31 cellular contexts compared by ENCODE assay signal in the genomic region with DNA sequence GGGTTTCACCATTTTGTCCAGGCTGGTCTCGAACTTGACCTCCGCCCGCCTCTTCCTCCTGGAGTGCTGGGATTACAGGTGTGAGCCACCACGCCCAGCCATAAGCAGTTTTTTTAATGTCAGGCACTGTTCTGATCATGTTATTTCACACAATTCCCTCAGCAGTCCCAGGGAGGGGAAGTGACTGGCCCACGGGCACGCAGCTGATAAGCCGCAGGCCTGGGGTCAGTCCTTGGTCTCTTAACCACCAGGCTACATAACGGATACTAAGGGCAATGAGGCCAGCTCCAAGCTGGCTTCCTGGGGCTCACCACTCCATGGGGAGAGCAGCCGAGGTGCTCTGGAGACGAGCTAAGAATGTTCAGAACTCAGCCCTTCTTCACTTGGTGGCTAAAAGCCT. TPM values are rescaled to one million over a fixed set of nuclear protein-coding genes. Genes with fewer than 3 reads are reported as not detected.
"Had no signal": no experiment of that assay in that cellular context is flagged by ENCODE, and none has a peak within 500 bp of the region (broad histone marks: within the 10 kb centered on the region; RNA-seq: fewer than 3 reads in every experiment).

No MANE protein-coding gene starts in this region.

- H3K4me3 ChIP-seq: lower lobe of right lung, right atrium auricular region, right lobe of liver, smooth muscle cell, thoracic aorta, tibial artery, upper lobe of right lung had no signal

- DNase-seq: hippocampal formation; kidney glomerular epithelial cell; left cardiac atrium; lower lobe of right lung; mammary epithelial cell; mesenchymal stem cell; naive thymus-derived CD8-positive, alpha-beta T cell; occipital lobe; right lobe of liver; stimulated activated CD4-positive, alpha-beta T cell treated with anti-CD3 and anti-CD28 coated beads, Interleukin-1b, Interleukin-23, amount 100 ng/mL, for 48 hours; stimulated activated CD4-positive, alpha-beta T cell treated with anti-CD3 and anti-CD28 coated beads, Interleukin-2, amount 100 ng/mL, for 48 hours; stimulated activated CD4-positive, alpha-beta T cell treated with anti-CD3 and anti-CD28 coated beads, Interleukin-4, amount 100 ng/mL, for 4 hours; stimulated activated CD8-positive, alpha-beta memory T cell treated with anti-CD3 and anti-CD28 coated beads, Interleukin-4, amount 100 ng/mL, for 48 hours; stimulated activated naive CD4-positive, alpha-beta T cell treated with Interleukin-2 at 50 U/mL for 16 hours; stimulated activated naive CD8-positive, alpha-beta T cell treated with anti-CD3 and anti-CD28 coated beads, Interleukin-15, amount 100 ng/mL, for 72 hours; tibial artery; trophoblast cell; upper lobe of right lung had no signal

- H3K27ac ChIP-seq: lower lobe of right lung, neutrophil, parathyroid adenoma, right atrium auricular region, right lobe of liver, thoracic aorta, tibial artery, upper lobe of right lung had no signal

- H3K36me3 ChIP-seq: lower lobe of right lung, neutrophil, right lobe of liver, tibial artery, upper lobe of right lung had no signal

- H3K27me3 ChIP-seq: right atrium auricular region, right lobe of liver, upper lobe of right lung had no signal

- ATAC-seq: left cardiac atrium; left lobe of liver; lower lobe of right lung; naive thymus-derived CD8-positive, alpha-beta T cell; right lobe of liver; stimulated activated memory B cell treated with anti-CD40 and anti-IgM and Interleukin-4, amounts not matched to agents 10 μg/mL and 1 μg/mL and 100 μg/mL, for 72 hours; stimulated activated naive CD8-positive, alpha-beta T cell treated with anti-CD3 and anti-CD28 coated beads, Interleukin-15, amount 100 ng/mL, for 72 hours; upper lobe of right lung had no signal

- H3K9me3 ChIP-seq: lower lobe of right lung, neutrophil, right atrium auricular region, right lobe of liver, thoracic aorta, tibial artery, upper lobe of right lung had no signal

- H3K79me2 ChIP-seq: parathyroid adenoma had no signal

- FAIRE-seq: keratinocyte, urothelium cell line had no signal

- H3K4me1 ChIP-seq: parathyroid adenoma, right lobe of liver had no signal

- H3K9ac ChIP-seq: parathyroid adenoma had no signal

- H2AFZ ChIP-seq: parathyroid adenoma had no signal

- H3K4me2 ChIP-seq: smooth muscle cell had no signal

RNA-seq across cellular contexts. Expression of a gene that starts 27.9 kb away (rescaled TPM):
- total RNA-seq: mammary epithelial cell; naive thymus-derived CD8-positive, alpha-beta T cell; neural crest cell; osteocyte; pulmonary artery endothelial cell; renal cortical epithelial cell; smooth muscle cell had no signal
- polyA plus RNA-seq: keratinocyte; mammary epithelial cell; naive thymus-derived CD8-positive, alpha-beta T cell; smooth muscle cell had no signal
